Comparison of ENCODE assay signal across 8 cellular contexts in genomic region chr10:127906548-127907377, GRCh38. TPM values are rescaled to one million over a fixed set of nuclear protein-coding genes. Genes with fewer than 3 reads are reported as not detected.
DNase-seq lines count a peak whose midpoint lies in the region; ATAC-seq and TF ChIP-seq lines count a peak whose summit lies in the region.

Gene PTPRE, plus strand, starts transcription at chr10:127907103. Its CDS starts 133,779 bp downstream, at chr10:128040882.

- H3K36me3 ChIP-seq in KMS-11 (ENCODE audit: insufficient read depth) (no peaks in the 10 kb centered on the region), colonic mucosa (no peaks in the 10 kb centered on the region), SJCRH30 (no peaks in the 10 kb centered on the region)

- intact Hi-C loops in colonic mucosa (cut with DNase I) = loop anchor here (2.0 to 5.0 kb wide), 2 partner anchors 104 to 161 kb away; no protein-coding TSS in a partner anchor
- intact Hi-C loops in lower leg skin (cut with DNase I; ENCODE audit: low total_unique reads) = loop anchor here (10.0 kb wide), 1 partner anchor 158 kb away; no protein-coding TSS in a partner anchor

- peak within 1 kb of the TSS; percentile 39; the same call in 1 of the 2 replicates for H3K4me2 ChIP-seq in KMS-11

- H3K9ac ChIP-seq in KMS-11 (no peak within 1 kb of the TSS), colonic mucosa (ENCODE audit: low read depth in 2 of 2, low read length in 2 of 2) (peak within 1 kb of the TSS; percentile 48 to 81)

- H3K27me3 ChIP-seq in KMS-11 (ENCODE audit: insufficient read depth, low read depth) (no peaks in the 10 kb centered on the region), colonic mucosa (no peaks in the 10 kb centered on the region), SJCRH30 (no peaks in the 10 kb centered on the region)

- 14 to 48% methylated on average over 9 to 40 of the region's 78 CpGs for WGBS in lower leg skin, 2 donors

- peak within 1 kb of the TSS; percentile 71 for H2AFZ ChIP-seq in KMS-11 (ENCODE audit: low read depth)

- ATAC-seq in GM21723 (IDR thresholded peaks at IDR 0.05; ENCODE audit: unreplicated experiment) = peak; percentile 81

- H3K79me2 ChIP-seq in KMS-11 (ENCODE audit: insufficient read depth, low read depth) = no peaks in the 10 kb centered on the region

- TF ChIP-seq CTCF in KMS-11 (conservative IDR thresholded peaks at IDR 0.05; ENCODE audit: low read depth, low read length) (peak; percentile 33; the same call in 1 of the 2 replicates), colonic mucosa (IDR thresholded peaks at IDR 0.05) (peak; percentile 57), lower leg skin (IDR thresholded peaks at IDR 0.05) (no peak)

- H3K4me3 ChIP-seq in KMS-11 (IDR thresholded peaks at IDR 0.05; ENCODE audit: insufficient read depth, low read depth, low read length) (no peak within 1 kb of the TSS), colonic mucosa (peak within 1 kb of the TSS; percentile 75), lower leg skin (ENCODE audit: low read depth, poor library complexity, severe bottlenecking) (peak within 1 kb of the TSS; percentile 38), SJCRH30 (no peak within 1 kb of the TSS)

- H3K27ac ChIP-seq in KMS-11 (no peak within 1 kb of the TSS), colonic mucosa (peak within 1 kb of the TSS; percentile 85), SJCRH30 (no peak within 1 kb of the TSS)

- DNase-seq in Daoy (ENCODE audit: low read depth) (peak; percentile 75), colonic mucosa (peak; percentile 79), lower leg skin (ENCODE audit: low spot score in 2 of 2) (peak in 1 of 2 donors; percentile 90), SJCRH30 (no peak)
- peak; percentile 66 to 72 for DNase-seq in activated CD4-positive, alpha-beta T cell treated with anti-CD3 and anti-CD28 coated beads for 4 hours
- peak; percentile 83 for DNase-seq in stimulated activated CD4-positive, alpha-beta T cell treated with anti-CD3 and anti-CD28 coated beads, Interleukin-4, amount 100 ng/mL, for 1 hour

- TF ChIP-seq POLR2A in lower leg skin (IDR thresholded peaks at IDR 0.05) = no peak

- H4K20me1 ChIP-seq in KMS-11 (ENCODE audit: insufficient read depth) = no peaks in the 10 kb centered on the region

- no peaks in the 10 kb centered on the region for H3K4me1 ChIP-seq in KMS-11 (ENCODE audit: low read depth, poor library complexity, severe bottlenecking)
- peaks cover 8% of the 10 kb centered on the region for H3K4me1 ChIP-seq in colonic mucosa
- no peaks in the 10 kb centered on the region for H3K4me1 ChIP-seq in SJCRH30

- H3K9me3 ChIP-seq in colonic mucosa (no peaks in the 10 kb centered on the region), SJCRH30 (replicated peaks) (no peaks in the 10 kb centered on the region)

RNA-seq across cellular contexts. Expression of gene PTPRE, which starts in this region (rescaled TPM):
- total RNA-seq in Daoy (2014; rRNA removed; shearing (Covaris generic)) = 2.6 TPM in 2 replicates
- total RNA-seq in colonic mucosa (10 to 100 TPM; 15.9 to 18.8 TPM), lower leg skin (10 to 100 TPM; 17.4 to 23.0 (median 20.1) TPM)
- 5.2 and 5.3 TPM in 2 replicates for total RNA-seq in SJCRH30 (2014; rRNA removed; shearing (Covaris generic))

Comparison
In these comparisons a context has a peak if more than half of its experiments do, and no peak if none do; other contexts are left out.
1. DNase-seq: peak in Daoy (single experiment), activated CD4-positive, alpha-beta T cell treated with anti-CD3 and anti-CD28 coated beads for 4 hours (2 of 2), colonic mucosa (single experiment) and stimulated activated CD4-positive, alpha-beta T cell treated with anti-CD3 and anti-CD28 coated beads, Interleukin-4, amount 100 ng/mL, for 1 hour (single experiment); none in SJCRH30 (0 of 2).
2. H3K4me3 ChIP-seq: peak in colonic mucosa (single experiment) and lower leg skin (single experiment); none in KMS-11 (single experiment) and SJCRH30 (single experiment).
3. CTCF ChIP-seq: peak in KMS-11 (single experiment) and colonic mucosa (single experiment); none in lower leg skin (0 of 3).